ENCODE assay signal across 1 cellular context in genomic region chr2:170180031-170180566, GRCh38.
TF ChIP-seq lines count a peak whose summit lies in the region.

No MANE protein-coding gene starts in this region.

TF ChIP-seq in GM12878, 131 proteins besides CTCF, POLR2A, EP300 and RAD21 (continued from another document):
- no peak for TF ChIP-seq ZBTB4 (CRISPR knock-in tag; IDR thresholded peaks at IDR 0.05)
- TF ChIP-seq SUZ12 (IDR thresholded peaks at IDR 0.05; ENCODE audit: unreplicated experiment), result no peak
- peak; percentile 36; the same call in 1 of the 2 replicates for TF ChIP-seq EED (IDR thresholded peaks at IDR 0.05; ENCODE audit: low read depth)
- peak; percentile 57; the same call in 1 of the 2 replicates for TF ChIP-seq MLLT1 (IDR thresholded peaks at IDR 0.05)
- TF ChIP-seq NFXL1 (IDR thresholded peaks at IDR 0.05; ENCODE audit: borderline replicate concordance), result no peak
- TF ChIP-seq ZBED1 (IDR thresholded peaks at IDR 0.05; ENCODE audit: borderline replicate concordance), result 0 out of 2 replicates have a peak, but pooled peaks have one; percentile 44
- TF ChIP-seq SREBF1 (IDR thresholded peaks at IDR 0.05; ENCODE audit: low read length), result no peak
- peak; percentile 43; the same call in 1 of the 2 replicates for TF ChIP-seq CBX5 (IDR thresholded peaks at IDR 0.05; ENCODE audit: low read depth)
- TF ChIP-seq IKZF2 (IDR thresholded peaks at IDR 0.05), result peak; percentile 53 to 65; a peak in 3 of 4 replicates
- TF ChIP-seq GABPA (IDR thresholded peaks at IDR 0.05; ENCODE audit: low read depth), result no peak
- peak; percentile 59 for TF ChIP-seq ATF7 (IDR thresholded peaks at IDR 0.05; ENCODE audit: low read depth)
- 0 out of 2 replicates have a peak, but pooled peaks have one; percentile 31 for TF ChIP-seq SMAD5 (IDR thresholded peaks at IDR 0.05; ENCODE audit: low read depth)
- TF ChIP-seq SKIL (IDR thresholded peaks at IDR 0.05; ENCODE audit: low read depth, poor library complexity, severe bottlenecking), result peak; percentile 67
- peak; percentile 68; the same call in 1 of the 2 replicates for TF ChIP-seq ZNF687 (IDR thresholded peaks at IDR 0.05)
- TF ChIP-seq SIN3A (IDR thresholded peaks at IDR 0.05; ENCODE audit: low read depth, low read length), result no peak
- peak; percentile 62; the same call in 1 of the 2 replicates for TF ChIP-seq POLR2AphosphoS5 (IDR thresholded peaks at IDR 0.05; ENCODE audit: low read length)
- TF ChIP-seq RELB (IDR thresholded peaks at IDR 0.05; ENCODE audit: low read depth), result peak; percentile 64; the same call in 1 of the 2 replicates
- TF ChIP-seq MTA3 (IDR thresholded peaks at IDR 0.05; ENCODE audit: borderline replicate concordance, low read length), result no peak
- TF ChIP-seq PML (IDR thresholded peaks at IDR 0.05; ENCODE audit: low read length), result peak; percentile 43; the same call in 1 of the 2 replicates
- 0 out of 2 replicates have a peak, but pooled peaks have one; percentile 36 for TF ChIP-seq RBBP5 (conservative IDR thresholded peaks at IDR 0.05)
- TF ChIP-seq NBN (IDR thresholded peaks at IDR 0.05), result peak; percentile 72
- TF ChIP-seq ASH2L (IDR thresholded peaks at IDR 0.05; ENCODE audit: borderline replicate concordance, low read depth), result 0 out of 2 replicates have a peak, but pooled peaks have one; percentile 67
- TF ChIP-seq CREB1 (IDR thresholded peaks at IDR 0.05; ENCODE audit: low read depth), result peak; percentile 9; the same call in 1 of the 2 replicates
